Comparison of ENCODE assay signal across 1 cellular context in genomic region chr3:179046497-179047353, GRCh38.
A peak's percentile ranks its signal among the peaks of the same experiment; 100 is the strongest.
TF ChIP-seq lines count a peak whose summit lies in the region.

No MANE protein-coding gene starts in this region.

TF ChIP-seq in GM12878, 131 proteins besides CTCF, POLR2A, EP300 and RAD21 (continued from another document and continues in another):
- no peak for TF ChIP-seq SUZ12 (IDR thresholded peaks at IDR 0.05; ENCODE audit: unreplicated experiment)
- TF ChIP-seq ZBTB33 (IDR thresholded peaks at IDR 0.05), result no peak
- TF ChIP-seq MLLT1 (IDR thresholded peaks at IDR 0.05), result peak; percentile 84
- TF ChIP-seq SMAD5 (IDR thresholded peaks at IDR 0.05; ENCODE audit: low read depth), result no peak
- TF ChIP-seq CHD2 (IDR thresholded peaks at IDR 0.05; ENCODE audit: borderline replicate concordance, low read depth, low read length), result 0 out of 2 replicates have a peak, but pooled peaks have one; percentile 36
- no peak for TF ChIP-seq CHD4 (IDR thresholded peaks at IDR 0.05)
- no peak for TF ChIP-seq REST (IDR thresholded peaks at IDR 0.05; ENCODE audit: low read depth, low read length)
- TF ChIP-seq NKRF (conservative IDR thresholded peaks at IDR 0.05), result 0 out of 2 replicates have a peak, but pooled peaks have one; percentile 35
- no peak for TF ChIP-seq FOS (IDR thresholded peaks at IDR 0.05; ENCODE audit: borderline replicate concordance, extremely low read depth, insufficient read length)
- TF ChIP-seq KDM1A (IDR thresholded peaks at IDR 0.05; ENCODE audit: borderline replicate concordance), result no peak
- TF ChIP-seq TAF1 (IDR thresholded peaks at IDR 0.05; ENCODE audit: borderline replicate concordance, low read depth, low read length), result no peak
- TF ChIP-seq ZNF274 (IDR thresholded peaks at IDR 0.05; ENCODE audit: insufficient read depth, insufficient read length), result no peak
- no peak for TF ChIP-seq JUNB (IDR thresholded peaks at IDR 0.05)
- TF ChIP-seq CEBPB (IDR thresholded peaks at IDR 0.05; ENCODE audit: borderline replicate concordance in 1 of 2, low read depth in 2 of 2, low read length in 2 of 2), result no peak
- no peak for TF ChIP-seq PRDM15 (CRISPR knock-in tag; IDR thresholded peaks at IDR 0.05)
- no peak for TF ChIP-seq JUND (IDR thresholded peaks at IDR 0.05; ENCODE audit: low read depth, low read length)
- TF ChIP-seq YY1 (IDR thresholded peaks at IDR 0.05; ENCODE audit: low read depth, low read length), result peak; percentile 76
- TF ChIP-seq CEBPZ (IDR thresholded peaks at IDR 0.05; ENCODE audit: low read depth, low read length), result no peak
- no peak for TF ChIP-seq BCLAF1 (IDR thresholded peaks at IDR 0.05)
- no peak for TF ChIP-seq ZBTB40 (IDR thresholded peaks at IDR 0.05; ENCODE audit: borderline replicate concordance)
- no peak for TF ChIP-seq POLR2AphosphoS2 (IDR thresholded peaks at IDR 0.05; ENCODE audit: low read depth, low read length)
- TF ChIP-seq ZSCAN29 (IDR thresholded peaks at IDR 0.05), result no peak
- no peak for TF ChIP-seq PBX3 (IDR thresholded peaks at IDR 0.05; ENCODE audit: insufficient replicate concordance, low read depth, low read length)
- TF ChIP-seq MEF2B (IDR thresholded peaks at IDR 0.05; ENCODE audit: partially characterized antibody, poor library complexity, severe bottlenecking), result peak; percentile 100
- no peak for TF ChIP-seq RFX5 (IDR thresholded peaks at IDR 0.05; ENCODE audit: low read depth, low read length)
- 0 out of 2 replicates have a peak, but pooled peaks have one; percentile 62 for TF ChIP-seq ZNF24 (IDR thresholded peaks at IDR 0.05)
- TF ChIP-seq BCL11A (IDR thresholded peaks at IDR 0.05; ENCODE audit: low read depth, low read length), result peak; percentile 81
- TF ChIP-seq MYB (IDR thresholded peaks at IDR 0.05; ENCODE audit: borderline replicate concordance, low read depth, low read length), result no peak
